Comparison of ENCODE assay signal across 9 cellular contexts in the genomic region with DNA sequence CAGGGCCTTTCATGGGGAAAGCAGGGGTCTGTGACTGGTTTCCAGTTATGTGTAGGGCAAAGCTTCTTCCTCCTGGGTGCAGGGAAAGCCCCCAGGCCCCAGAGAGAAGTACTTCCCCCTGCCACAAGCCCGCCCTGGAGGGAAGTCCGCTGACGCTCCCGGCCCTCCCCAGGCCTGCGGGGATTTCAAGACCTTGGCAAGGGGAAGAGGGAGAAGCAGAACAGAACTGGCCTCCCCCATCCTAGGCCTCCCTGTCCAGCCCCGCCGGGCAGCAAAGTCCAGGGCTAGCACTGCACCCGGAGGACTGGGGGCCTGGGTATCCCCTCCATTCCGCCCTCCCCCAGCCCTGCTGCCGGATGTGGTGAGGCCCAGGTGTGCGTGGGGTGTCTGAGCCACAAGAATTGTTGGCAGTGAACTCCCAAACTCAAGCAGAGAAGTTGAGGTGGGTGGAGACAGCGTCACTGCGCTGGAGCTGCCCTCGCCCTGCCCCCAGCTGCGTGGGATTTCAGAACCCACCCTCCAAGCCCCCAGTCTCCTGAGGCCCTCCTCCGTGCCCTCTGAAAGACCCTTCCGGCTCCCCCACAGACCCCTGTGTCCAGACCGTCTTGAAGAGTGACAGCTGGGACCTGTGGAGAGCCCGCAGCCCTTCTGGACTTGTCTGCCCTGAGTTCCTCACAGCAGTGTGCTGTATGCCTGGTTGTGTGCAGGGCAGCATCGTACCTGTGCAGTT. TPM values are rescaled to one million over a fixed set of nuclear protein-coding genes. Genes with fewer than 3 reads are reported as not detected.
A peak's percentile ranks its signal among the peaks of the same experiment; 100 is the strongest.
DNase-seq lines count a peak whose midpoint lies in the region; ATAC-seq and TF ChIP-seq lines count a peak whose summit lies in the region.
"Had no signal": no experiment of that assay in that cellular context is flagged by ENCODE, and none has a peak within 500 bp of the region (broad histone marks: within the 10 kb centered on the region; RNA-seq: fewer than 3 reads in every experiment).

No MANE protein-coding gene starts in this region.

- peak overlapping the region; percentile 78 to 85 for H3K4me3 Mint-ChIP-seq in CD14-positive monocyte
- peak overlapping the region; percentile 98 for H3K4me3 Mint-ChIP-seq in activated CD8-positive, alpha-beta T cell treated with anti-CD3 and anti-CD28 coated beads for 36 hours

- in situ Hi-C loops in KBM-7 (cut with MboI; ENCODE audit: low pct_unique_long_range_greater_than_20kb, low sequenced_read_pairs), result no loop called here

- H3K9me3 ChIP-seq in esophagus muscularis mucosa (no peaks in the 10 kb centered on the region), skeletal muscle tissue (ENCODE audit: control insufficient read depth in 3 of 3, low read length in 3 of 3) (no peaks in the 10 kb centered on the region)

- no peak for TF ChIP-seq POLR2A in esophagus muscularis mucosa (IDR thresholded peaks at IDR 0.05; ENCODE audit: low read depth)

- peaks cover 0 to 3% (median 0%) of the 10 kb centered on the region in 7 donors for H3K9me3 Mint-ChIP-seq in CD14-positive monocyte
- H3K9me3 Mint-ChIP-seq in activated CD8-positive, alpha-beta T cell treated with anti-CD3 and anti-CD28 coated beads for 36 hours, result no peaks in the 10 kb centered on the region

- H3K9ac ChIP-seq in skeletal muscle tissue (ENCODE audit: low read depth in 1 of 3, low read length in 3 of 3), result peak overlapping the region in 1 of 3 donors; percentile 8

- peak overlapping the region; percentile 95 to 99 (median 98) for H3K27ac Mint-ChIP-seq in CD14-positive monocyte
- H3K27ac Mint-ChIP-seq in activated CD8-positive, alpha-beta T cell treated with anti-CD3 and anti-CD28 coated beads for 36 hours, result peak overlapping the region; percentile 98

- CTCF ChIA-PET in activated CD8-positive, alpha-beta T cell treated with anti-CD3 and anti-CD28 coated beads for 36 hours (lab: Charles Lee), result interaction anchor here (1.0 to 14.1 kb wide), 8 partner anchors 9 to 120 kb away, joined by 3 to 540 read pairs (median 8); no protein-coding TSS in a partner anchor

- H3K36me3 ChIP-seq in esophagus muscularis mucosa (no peaks in the 10 kb centered on the region), skeletal muscle tissue (ENCODE audit: control insufficient read depth in 3 of 3, insufficient read depth in 3 of 3, low read length in 3 of 3) (peaks cover 0 to 3% (median 2%) of the 10 kb centered on the region in 3 donors)

- no peak for TF ChIP-seq EP300 in esophagus muscularis mucosa (IDR thresholded peaks at IDR 0.05)

- H3K27ac ChIP-seq in esophagus muscularis mucosa (replicated peaks in 1 of 4) (peak overlapping the region; percentile 47 to 75 (median 58)), skeletal muscle tissue (ENCODE audit: low read depth, low read length) (peak overlapping the region; percentile 70)

- POLR2A ChIA-PET in activated CD8-positive, alpha-beta T cell treated with anti-CD3 and anti-CD28 coated beads for 36 hours (lab: Charles Lee), result interaction anchor here (0.9 to 14.8 kb wide), 9 partner anchors 8 to 175 kb away, joined by 3 to 690 read pairs (median 12); partner anchors contain the start of genes ASTL and CIAO1

- H3K4me1 ChIP-seq in esophagus muscularis mucosa (peaks cover 25 to 50% (median 48%) of the 10 kb centered on the region in 4 donors), skeletal muscle tissue (ENCODE audit: control insufficient read depth in 3 of 3, insufficient read depth in 3 of 3, low read length in 3 of 3) (peaks cover 9 to 14% (median 14%) of the 10 kb centered on the region in 3 donors)

- H3K4me1 Mint-ChIP-seq in CD14-positive monocyte, result peaks cover 62% of the 10 kb centered on the region
- peaks cover 56% of the 10 kb centered on the region for H3K4me1 Mint-ChIP-seq in activated CD8-positive, alpha-beta T cell treated with anti-CD3 and anti-CD28 coated beads for 36 hours (ENCODE audit: low read depth)

- intact Hi-C loops in CD14-positive monocyte (cut with micrococcal nuclease), result loop anchor here (10.0 kb wide), 2 partner anchors 118 to 388 kb away; partner anchors contain the start of genes ARID5A (in 2 of the 2), CIAO1 (in 1 of the 2) and TMEM127 (in 1 of the 2)
- intact Hi-C loops in activated CD8-positive, alpha-beta T cell treated with anti-CD3 and anti-CD28 coated beads for 36 hours (cut with micrococcal nuclease), result loop anchor here (2.0 to 10.0 kb wide), 3 partner anchors 18 to 388 kb away; partner anchors contain the start of genes ARID5A and ITPRIPL1
- intact Hi-C loops in esophagus muscularis mucosa (cut with DNase I), result loop anchor here (5.0 kb wide), 1 partner anchor 111 kb away; no protein-coding TSS in a partner anchor

- H3K27me3 ChIP-seq in esophagus muscularis mucosa (no peaks in the 10 kb centered on the region), skeletal muscle tissue (ENCODE audit: control insufficient read depth in 3 of 3, insufficient read depth in 3 of 3, low read length in 3 of 3) (no peaks in the 10 kb centered on the region)

- H3K4me3 ChIP-seq in esophagus muscularis mucosa (no peak overlapping the region), skeletal muscle tissue (ENCODE audit: low read length in 3 of 3) (no peak overlapping the region)

- H3K27me3 Mint-ChIP-seq in CD14-positive monocyte (ENCODE audit: low read depth in 3 of 3), result peaks cover 0 to 13% (median 3%) of the 10 kb centered on the region in 3 donors
- H3K27me3 Mint-ChIP-seq in activated CD8-positive, alpha-beta T cell treated with anti-CD3 and anti-CD28 coated beads for 36 hours, result no peaks in the 10 kb centered on the region

- ATAC-seq in activated CD8-positive, alpha-beta T cell treated with anti-CD3 and anti-CD28 coated beads for 36 hours, result peak; percentile 26

- H3K36me3 Mint-ChIP-seq in CD14-positive monocyte, result peaks cover 12 to 15% of the 10 kb centered on the region in 2 donors
- peaks cover 32% of the 10 kb centered on the region for H3K36me3 Mint-ChIP-seq in activated CD8-positive, alpha-beta T cell treated with anti-CD3 and anti-CD28 coated beads for 36 hours (ENCODE audit: low read depth)

- DNase-seq in CD14-positive monocyte (ENCODE audit: low spot score) (peak; percentile 95), GM20000 (ENCODE audit: low spot score) (peak; percentile 86), KBM-7 (peak; percentile 87), esophagus muscularis mucosa (ENCODE audit: extremely low spot score) (no peak), T1000 (lab: John Stamatoyannopoulos, UW) (no peak), NCI-H2107 treated with DMSO at 0.1 percent for 48 hours (lab: John Stamatoyannopoulos, UW; ENCODE audit: unreplicated experiment) (no peak)
- peak; percentile 97 for DNase-seq in activated CD8-positive, alpha-beta T cell treated with anti-CD3 and anti-CD28 coated beads for 36 hours

- WGBS in esophagus muscularis mucosa, result 64% methylated on average over 19 of the region's 20 CpGs

- TF ChIP-seq CTCF in CD14-positive monocyte (IDR thresholded peaks at IDR 0.05), result no peak
- TF ChIP-seq CTCF in GM20000 (IDR thresholded peaks at IDR 0.05; ENCODE audit: extremely low read depth, missing control alignments), result no peak
- TF ChIP-seq CTCF in activated CD8-positive, alpha-beta T cell treated with anti-CD3 and anti-CD28 coated beads for 36 hours (IDR thresholded peaks at IDR 0.05), result no peak
- no peak for TF ChIP-seq CTCF in esophagus muscularis mucosa (IDR thresholded peaks at IDR 0.05)

RNA-seq across cellular contexts. Expression of gene DUSP2, which starts 1.1 kb away (rescaled TPM):
- 10 to 100 TPM; 48.4 to 66.1 TPM for polyA plus RNA-seq in CD14-positive monocyte
- total RNA-seq in activated CD8-positive, alpha-beta T cell treated with anti-CD3 and anti-CD28 coated beads for 36 hours, result 100 to 1,000 TPM; 311 to 313 TPM
- total RNA-seq in esophagus muscularis mucosa (1 to 10 TPM; 1.1 to 5.5 (median 1.7) TPM), skeletal muscle tissue (4.2 TPM)

RNA-seq across cellular contexts. Expression of gene ASTL, which starts 8.0 kb away (rescaled TPM):
- polyA plus RNA-seq in CD14-positive monocyte, result not detected
- 1 to 10 TPM; 1.8 to 2.7 TPM for total RNA-seq in activated CD8-positive, alpha-beta T cell treated with anti-CD3 and anti-CD28 coated beads for 36 hours
- not detected for total RNA-seq in esophagus muscularis mucosa
- total RNA-seq in skeletal muscle tissue, result not detected
- total RNA-seq: endothelial cell of umbilical vein had no signal
- polyA plus RNA-seq: endothelial cell of umbilical vein had no signal

RNA-seq across cellular contexts. Expression of gene ADRA2B, which starts 29.9 kb away (rescaled TPM):
- polyA plus RNA-seq in CD14-positive monocyte, result not detected
- under 1 TPM; 0.29 to 0.34 TPM for total RNA-seq in activated CD8-positive, alpha-beta T cell treated with anti-CD3 and anti-CD28 coated beads for 36 hours
- total RNA-seq in esophagus muscularis mucosa (1 to 10 TPM; 2.1 to 6.0 (median 4.0) TPM), skeletal muscle tissue (2.1 TPM)
- total RNA-seq: endothelial cell of umbilical vein had no signal
- polyA plus RNA-seq: endothelial cell of umbilical vein had no signal

Comparison
In these comparisons a context has a peak if more than half of its experiments do, and no peak if none do; other contexts are left out.
1. DNase-seq: peak in CD14-positive monocyte (single experiment), GM20000 (single experiment), KBM-7 (single experiment) and activated CD8-positive, alpha-beta T cell treated with anti-CD3 and anti-CD28 coated beads for 36 hours (single experiment); none in esophagus muscularis mucosa (single experiment), T1000 (single experiment) and NCI-H2107 treated with DMSO at 0.1 percent for 48 hours (single experiment).
2. RNA of gene DUSP2, which starts 1.1 kb away (total RNA-seq): 311 to 313 TPM in activated CD8-positive, alpha-beta T cell treated with anti-CD3 and anti-CD28 coated beads for 36 hours; 4.2 TPM in skeletal muscle tissue (single experiment) and 1.1 to 5.5 TPM in esophagus muscularis mucosa; every median in the first group is over 10 times any median in the second.